Comparison of ENCODE assay signal across 8 cellular contexts in the genomic region with DNA sequence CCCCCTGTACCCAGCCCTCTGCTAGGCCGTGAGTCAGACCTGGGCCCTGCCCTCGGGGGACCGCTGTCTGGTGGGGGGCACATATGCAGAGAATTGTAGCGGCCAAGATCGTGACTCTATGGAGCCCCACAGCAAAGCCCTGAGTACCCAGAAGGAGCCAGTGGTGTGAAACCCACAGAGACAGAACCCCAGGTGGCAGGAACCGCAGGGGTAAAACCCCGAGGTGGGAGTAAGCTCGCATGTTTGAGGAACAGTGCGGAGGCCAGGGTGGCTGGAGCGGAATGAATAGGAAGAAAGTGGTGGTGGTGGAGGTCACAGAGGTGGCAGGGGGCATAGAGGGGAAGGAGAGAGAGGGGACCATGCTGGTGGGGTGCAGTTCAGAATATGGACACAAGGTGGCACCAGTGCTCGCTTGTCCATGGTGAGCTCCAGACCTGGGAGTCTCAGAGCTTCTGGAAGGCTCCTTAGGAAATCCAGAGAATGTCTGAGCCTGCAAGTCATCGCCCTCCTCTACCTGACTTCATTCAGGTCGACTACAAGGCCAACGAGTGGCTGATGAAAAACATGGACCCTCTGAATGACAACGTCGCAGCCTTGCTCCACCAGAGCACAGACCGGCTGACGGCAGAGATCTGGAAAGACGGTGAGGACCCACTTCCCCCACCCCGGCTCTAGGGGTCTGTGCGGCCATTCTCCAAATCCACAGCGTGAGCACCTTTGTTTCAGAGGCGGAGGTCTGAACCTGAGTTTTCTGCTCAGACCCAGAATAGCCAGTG. TPM values are rescaled to one million over a fixed set of nuclear protein-coding genes. Genes with fewer than 3 reads are reported as not detected.
DNase-seq lines count a peak whose midpoint lies in the region; ATAC-seq, FAIRE-seq and TF ChIP-seq lines count a peak whose summit lies in the region.

No MANE protein-coding gene starts in this region.

- intact Hi-C loops in Calu3 (cut with micrococcal nuclease; ENCODE audit: unreplicated experiment), result no loop called here
- intact Hi-C loops in kidney (cut with DNase I), result no loop called here

- H3K4me3 ChIP-seq in LNCaP clone FGC (ENCODE audit: low read depth, low read length) (no peak overlapping the region), kidney (ENCODE audit: low read length in 2 of 2) (no peak overlapping the region)

- ATAC-seq in GM19395 (IDR thresholded peaks at IDR 0.05; ENCODE audit: unreplicated experiment) (no peak), HG02884 (IDR thresholded peaks at IDR 0.05; ENCODE audit: unreplicated experiment) (no peak)

- DNase-seq in Calu3 (peak; percentile 21), LNCaP clone FGC (ENCODE audit: low read depth) (no peak), kidney (no peak), superior temporal gyrus (ENCODE audit: extremely low spot score) (peak; percentile 9), AG08396 (ENCODE audit: low spot score) (no peak)
- peak; percentile 39 for DNase-seq in activated naive CD4-positive, alpha-beta T cell treated with Interleukin-2 at 50 U/mL for 16 hours

- CTCF ChIA-PET in Calu3 (lab: Charles Lee), result interaction anchor here (1.0 kb wide), 1 partner anchor 37 kb away, joined by 11 read pairs; no protein-coding TSS in a partner anchor

- no peak overlapping the region for H3K9ac ChIP-seq in kidney (ENCODE audit: low read length in 2 of 2)

- FAIRE-seq in kidney (lab: Jason Lieb, UNC), result no peak

- H3K9me3 ChIP-seq in kidney (ENCODE audit: control insufficient read depth in 1 of 2, low read length in 2 of 2), result no peaks in the 10 kb centered on the region

- H3K27me3 Mint-ChIP-seq in Calu3 (ENCODE audit: unreplicated experiment), result no peaks in the 10 kb centered on the region

- H3K27ac Mint-ChIP-seq in Calu3 (ENCODE audit: unreplicated experiment), result no peak overlapping the region

- H3K4me3 Mint-ChIP-seq in Calu3 (ENCODE audit: low read depth, unreplicated experiment), result no peak overlapping the region

- H3K36me3 ChIP-seq in kidney (ENCODE audit: control insufficient read depth in 1 of 2, insufficient read depth in 2 of 2, low read length in 2 of 2), result no peaks in the 10 kb centered on the region

- H3K9me3 Mint-ChIP-seq in Calu3 (ENCODE audit: low read depth, unreplicated experiment), result peaks cover 3% of the 10 kb centered on the region

- H3K4me1 ChIP-seq in kidney (ENCODE audit: control insufficient read depth in 1 of 2, insufficient read depth in 1 of 2, low read depth in 1 of 2, low read length in 2 of 2), result no peaks in the 10 kb centered on the region

- TF ChIP-seq CTCF in Calu3 (IDR thresholded peaks at IDR 0.05; ENCODE audit: unreplicated experiment) (peak; percentile 79), LNCaP clone FGC (IDR thresholded peaks at IDR 0.05; ENCODE audit: control insufficient read depth, extremely low read depth, insufficient read depth) (peak; percentile 48), kidney (IDR thresholded peaks at IDR 0.05; ENCODE audit: borderline replicate concordance, extremely low read depth, insufficient read depth) (peak; percentile 62)

- peaks cover 71% of the 10 kb centered on the region for H3K36me3 Mint-ChIP-seq in Calu3 (ENCODE audit: insufficient read depth, unreplicated experiment)

- no peaks in the 10 kb centered on the region for H3K4me1 Mint-ChIP-seq in Calu3 (ENCODE audit: low read depth, unreplicated experiment)

- no TSS peak for BruUV-seq in Calu3 (replicated peaks; lab: Mats Ljungman, UMichigan)

- H3K27ac ChIP-seq in kidney (ENCODE audit: low read depth in 2 of 2, low read length in 2 of 2), result no peak overlapping the region

RNA-seq across cellular contexts. Expression of a gene that starts 48.9 kb away (rescaled TPM):
- total RNA-seq in Calu3 (2022) (255 and 312 TPM in 2 replicates), kidney (81.4 TPM)
- 23.9 TPM for polyA plus RNA-seq in kidney (ENCODE audit: insufficient read depth, low read depth, low replicate concordance)

Comparison
In these comparisons a context has a peak if more than half of its experiments do, and no peak if none do; other contexts are left out.
1. DNase-seq: peak in Calu3 (single experiment), activated naive CD4-positive, alpha-beta T cell treated with Interleukin-2 at 50 U/mL for 16 hours (single experiment) and superior temporal gyrus (single experiment); none in LNCaP clone FGC (single experiment), kidney (single experiment) and AG08396 (single experiment).
2. Peak in every context shown above with its lines, with median percentiles within 50 percentile points of each other: CTCF ChIP-seq.